9 cellular contexts compared by ENCODE assay signal in genomic region chrX:70433848-70434351, GRCh38. TPM values are rescaled to one million over a fixed set of nuclear protein-coding genes. Genes with fewer than 3 reads are reported as not detected.
DNase-seq lines count a peak whose midpoint lies in the region; TF ChIP-seq lines count a peak whose summit lies in the region.
"Had no signal": no experiment of that assay in that cellular context is flagged by ENCODE, and none has a peak within 500 bp of the region (broad histone marks: within the 10 kb centered on the region; RNA-seq: fewer than 3 reads in every experiment).

No MANE protein-coding gene starts in this region.

- BruUV-seq in Caco-2 (replicated peaks; lab: Mats Ljungman, UMichigan) = TSS peak; percentile 47

- H3K4me3 ChIP-seq in Caco-2 (ENCODE audit: low read depth, low read length) = peak overlapping the region; percentile 54
- H3K4me3 ChIP-seq in Peyer's patch = peak overlapping the region; percentile 44 to 66 (median 58)
- H3K4me3 ChIP-seq in neural cell (ENCODE audit: low read length) = peak overlapping the region; percentile 77

- H3K4me1 Mint-ChIP-seq in Caco-2 (ENCODE audit: low read depth, unreplicated experiment) = peaks cover 6% of the 10 kb centered on the region
- H3K4me1 Mint-ChIP-seq in activated T-helper 1 cell treated with anti-CD3 and anti-CD28 coated beads, Interleukin-12 subunit alpha, Interleukin-12 subunit beta, Interleukin-2, Interleukin-4 antibody, amounts not matched to agents 30 ng/mL and 10 ng/mL and 1 ng/mL, durations not matched to agents 14 hours and 24 hours and 36 hours (ENCODE audit: low read depth) = peaks cover 22% of the 10 kb centered on the region

- H3K27me3 ChIP-seq in Caco-2 (replicated peaks; ENCODE audit: control insufficient read depth, insufficient read depth, low read length) (no peaks in the 10 kb centered on the region), Peyer's patch (no peaks in the 10 kb centered on the region), neural cell (ENCODE audit: insufficient read depth, low read depth, low read length) (no peaks in the 10 kb centered on the region)

- TF ChIP-seq RAD21 in neural cell (conservative IDR thresholded peaks at IDR 0.05) = peak; percentile 73

- peak overlapping the region; percentile 86 for H3K4me3 Mint-ChIP-seq in Caco-2 (ENCODE audit: unreplicated experiment)
- H3K4me3 Mint-ChIP-seq in activated T-helper 1 cell treated with anti-CD3 and anti-CD28 coated beads, Interleukin-12 subunit alpha, Interleukin-12 subunit beta, Interleukin-2, Interleukin-4 antibody, amounts not matched to agents 30 ng/mL and 10 ng/mL and 1 ng/mL, durations not matched to agents 14 hours and 24 hours and 36 hours = peak overlapping the region; percentile 91

- peak overlapping the region; percentile 58 for H3K9ac ChIP-seq in neural cell (ENCODE audit: low read length)

- intact Hi-C loops in Caco-2 (cut with micrococcal nuclease; ENCODE audit: unreplicated experiment) = loop anchor here (1.0 to 5.0 kb wide), 4 partner anchors 11 to 233 kb away; partner anchors contain the start of gene GDPD2
- intact Hi-C loops in activated T-helper 1 cell treated with anti-CD3 and anti-CD28 coated beads, Interleukin-12 subunit alpha, Interleukin-12 subunit beta, Interleukin-2, Interleukin-4 antibody, amounts not matched to agents 30 ng/mL and 10 ng/mL and 1 ng/mL, durations not matched to agents 14 hours and 24 hours and 36 hours (cut with micrococcal nuclease) = loop anchor here (1.0 kb wide), 4 partner anchors 22 to 301 kb away; partner anchors contain the start of genes IGBP1 and KIF4A

- TF ChIP-seq POLR2A in Peyer's patch (IDR thresholded peaks at IDR 0.05) = peak in 1 of 2 donors; percentile 13

- peak overlapping the region; percentile 55 for H3K4me2 ChIP-seq in neural cell (ENCODE audit: low read length)

- POLR2A ChIA-PET in Caco-2 (lab: Charles Lee) = interaction anchor here (0.6 to 0.7 kb wide), 2 partner anchors 231 to 301 kb away, joined by 3 to 4 read pairs; partner anchors contain the start of gene IGBP1

- peak overlapping the region; percentile 90 for H3K27ac Mint-ChIP-seq in Caco-2 (ENCODE audit: unreplicated experiment)
- peak overlapping the region; percentile 93 for H3K27ac Mint-ChIP-seq in activated T-helper 1 cell treated with anti-CD3 and anti-CD28 coated beads, Interleukin-12 subunit alpha, Interleukin-12 subunit beta, Interleukin-2, Interleukin-4 antibody, amounts not matched to agents 30 ng/mL and 10 ng/mL and 1 ng/mL, durations not matched to agents 14 hours and 24 hours and 36 hours

- H3K27me3 Mint-ChIP-seq in Caco-2 (ENCODE audit: insufficient read depth, unreplicated experiment) = no peaks in the 10 kb centered on the region
- H3K27me3 Mint-ChIP-seq in activated T-helper 1 cell treated with anti-CD3 and anti-CD28 coated beads, Interleukin-12 subunit alpha, Interleukin-12 subunit beta, Interleukin-2, Interleukin-4 antibody, amounts not matched to agents 30 ng/mL and 10 ng/mL and 1 ng/mL, durations not matched to agents 14 hours and 24 hours and 36 hours (ENCODE audit: insufficient read depth) = peaks cover 11% of the 10 kb centered on the region

- H3K9me3 Mint-ChIP-seq in Caco-2 (ENCODE audit: unreplicated experiment) = no peaks in the 10 kb centered on the region
- H3K9me3 Mint-ChIP-seq in activated T-helper 1 cell treated with anti-CD3 and anti-CD28 coated beads, Interleukin-12 subunit alpha, Interleukin-12 subunit beta, Interleukin-2, Interleukin-4 antibody, amounts not matched to agents 30 ng/mL and 10 ng/mL and 1 ng/mL, durations not matched to agents 14 hours and 24 hours and 36 hours = no peaks in the 10 kb centered on the region

- TF ChIP-seq CTCF in Caco-2 (IDR thresholded peaks at IDR 0.05; ENCODE audit: insufficient read depth in 1 of 2, low read depth in 1 of 2, low read length in 1 of 2, severe bottlenecking in 1 of 2, unreplicated experiment in 1 of 2) (peak; percentile 76), GM20000 (IDR thresholded peaks at IDR 0.05; ENCODE audit: extremely low read depth, missing control alignments) (peak; percentile 55), Peyer's patch (IDR thresholded peaks at IDR 0.05) (peak; percentile 35 to 83 (median 74)), neural cell (IDR thresholded peaks at IDR 0.05; ENCODE audit: poor library complexity, severe bottlenecking) (peak; percentile 81)

- H3K4me1 ChIP-seq in Caco-2 (peaks cover 7% of the 10 kb centered on the region; the same call in 1 of the 2 replicates), Peyer's patch (no peaks in the 10 kb centered on the region)

- TF ChIP-seq EP300 in neural cell (conservative IDR thresholded peaks at IDR 0.05; ENCODE audit: poor library complexity, severe bottlenecking) = no peak

- peak overlapping the region; percentile 40 for H2AFZ ChIP-seq in neural cell (ENCODE audit: low read depth, low read length)

- H3K36me3 ChIP-seq in Caco-2 (ENCODE audit: control insufficient read depth, insufficient read depth, low read length) (no peaks in the 10 kb centered on the region), Peyer's patch (no peaks in the 10 kb centered on the region), neural cell (ENCODE audit: insufficient read depth, low read length) (no peaks in the 10 kb centered on the region)

- no peaks in the 10 kb centered on the region for H3K79me2 ChIP-seq in neural cell (replicated peaks; ENCODE audit: insufficient read depth, low read length)

- H3K9me3 ChIP-seq in Caco-2 (no peaks in the 10 kb centered on the region), Peyer's patch (no peaks in the 10 kb centered on the region), neural cell (ENCODE audit: low read length) (no peaks in the 10 kb centered on the region)

- H3K36me3 Mint-ChIP-seq in Caco-2 (ENCODE audit: insufficient read depth, unreplicated experiment) = peaks cover 7% of the 10 kb centered on the region
- no peaks in the 10 kb centered on the region for H3K36me3 Mint-ChIP-seq in activated T-helper 1 cell treated with anti-CD3 and anti-CD28 coated beads, Interleukin-12 subunit alpha, Interleukin-12 subunit beta, Interleukin-2, Interleukin-4 antibody, amounts not matched to agents 30 ng/mL and 10 ng/mL and 1 ng/mL, durations not matched to agents 14 hours and 24 hours and 36 hours (ENCODE audit: low read depth)

- H3K27ac ChIP-seq in Peyer's patch (peak overlapping the region; percentile 65 to 85 (median 78)), neural cell (ENCODE audit: low read length) (no peak overlapping the region), substantia nigra (ENCODE audit: low read depth, low read length, poor library complexity, severe bottlenecking) (peak overlapping the region; percentile 78)

- no peaks in the 10 kb centered on the region for H3K9me2 ChIP-seq in neural cell (ENCODE audit: insufficient read depth, low read length)

- no peaks in the 10 kb centered on the region for H4K20me1 ChIP-seq in neural cell (ENCODE audit: insufficient read depth)

- peak; percentile 79 to 84 for DNase-seq in Caco-2
- peak; percentile 78 for DNase-seq in GM20000 (ENCODE audit: low spot score)
- peak in 67 of 76 experiments; percentile 0 to 68 (median 35) for DNase-seq in HUDEP-2 (lab: John Stamatoyannopoulos, UW; ENCODE audit: unreplicated experiment in 76 of 76)
- DNase-seq in Peyer's patch = peak; percentile 71 to 89 (median 84)
- DNase-seq in activated T-helper 1 cell treated with anti-CD3 and anti-CD28 coated beads, Interleukin-12 subunit alpha, Interleukin-12 subunit beta, Interleukin-2, Interleukin-4 antibody, amounts not matched to agents 30 ng/mL and 10 ng/mL and 1 ng/mL, durations not matched to agents 14 hours and 24 hours and 36 hours (ENCODE audit: low spot score) = peak; percentile 64
- DNase-seq in fibroblast of peridontal ligament (ENCODE audit: extremely low read depth) = peak; percentile 23
- DNase-seq in substantia nigra (lab: John Stamatoyannopoulos, UW) = peak in 47 of 49 donors; percentile 4 to 77 (median 48)

- CTCF ChIA-PET in Caco-2 (lab: Charles Lee) = interaction anchor here (1.2 to 2.1 kb wide), 2 partner anchors 11 to 120 kb away, joined by 3 to 15 read pairs; partner anchors contain the start of gene GDPD2

- no peaks in the 10 kb centered on the region for H3F3A ChIP-seq in neural cell (ENCODE audit: insufficient read depth, low read length, poor library complexity, severe bottlenecking)

TF ChIP-seq in neural cell, 6 proteins besides CTCF, POLR2A, EP300 and RAD21 (continues in another document):
- TF ChIP-seq REST (IDR thresholded peaks at IDR 0.05; ENCODE audit: borderline replicate concordance) = no peak

RNA-seq across cellular contexts. Expression of gene DLG3, which starts 10.7 kb away (rescaled TPM):
- total RNA-seq in Caco-2 (2022) (56.9 and 58.5 TPM in 2 replicates), Peyer's patch (10 to 100 TPM; 33.8 to 58.9 (median 52.8) TPM)
- total RNA-seq in activated T-helper 1 cell treated with anti-CD3 and anti-CD28 coated beads, Interleukin-12 subunit alpha, Interleukin-12 subunit beta, Interleukin-2, Interleukin-4 antibody, amounts not matched to agents 30 ng/mL and 10 ng/mL and 1 ng/mL, durations not matched to agents 14 hours and 24 hours and 36 hours = 41.5 and 43.5 TPM in 2 replicates
- 62.2 and 66.5 TPM in 2 replicates for polyA plus RNA-seq in neural cell
- 77.7 and 87.3 TPM in 2 replicates for polyA minus RNA-seq in neural cell

RNA-seq across cellular contexts. Expression of gene GDPD2, which starts 10.8 kb away (rescaled TPM):
- 1.9 and 2.2 TPM in 2 replicates for total RNA-seq in Caco-2 (2022)
- total RNA-seq in Peyer's patch = 10 to 100 TPM in 3 of 4 donors, not detected in 1; 37.0 to 84.4 (median 78.8) TPM
- 0.10 TPM in 1 of 2 replicates, not detected in the other for total RNA-seq in activated T-helper 1 cell treated with anti-CD3 and anti-CD28 coated beads, Interleukin-12 subunit alpha, Interleukin-12 subunit beta, Interleukin-2, Interleukin-4 antibody, amounts not matched to agents 30 ng/mL and 10 ng/mL and 1 ng/mL, durations not matched to agents 14 hours and 24 hours and 36 hours
- 0.84 TPM in 1 of 2 replicates, not detected in the other for polyA plus RNA-seq in neural cell
- not detected in 2 replicates for polyA minus RNA-seq in neural cell
- total RNA-seq: glomerular endothelial cell had no signal

Comparison
In these comparisons a context has a peak if more than half of its experiments do, and no peak if none do; other contexts are left out.
1. DNase-seq: peak in every context shown above with its lines; median percentile 84 in Peyer's patch; 82 in Caco-2; 78 in GM20000; 64 in activated T-helper 1 cell treated with anti-CD3 and anti-CD28 coated beads, Interleukin-12 subunit alpha, Interleukin-12 subunit beta, Interleukin-2, Interleukin-4 antibody, amounts not matched to agents 30 ng/mL and 10 ng/mL and 1 ng/mL, durations not matched to agents 14 hours and 24 hours and 36 hours; 48 in substantia nigra; 35 in HUDEP-2; 23 in fibroblast of peridontal ligament.